1 cellular context compared by ENCODE assay signal in the genomic region with DNA sequence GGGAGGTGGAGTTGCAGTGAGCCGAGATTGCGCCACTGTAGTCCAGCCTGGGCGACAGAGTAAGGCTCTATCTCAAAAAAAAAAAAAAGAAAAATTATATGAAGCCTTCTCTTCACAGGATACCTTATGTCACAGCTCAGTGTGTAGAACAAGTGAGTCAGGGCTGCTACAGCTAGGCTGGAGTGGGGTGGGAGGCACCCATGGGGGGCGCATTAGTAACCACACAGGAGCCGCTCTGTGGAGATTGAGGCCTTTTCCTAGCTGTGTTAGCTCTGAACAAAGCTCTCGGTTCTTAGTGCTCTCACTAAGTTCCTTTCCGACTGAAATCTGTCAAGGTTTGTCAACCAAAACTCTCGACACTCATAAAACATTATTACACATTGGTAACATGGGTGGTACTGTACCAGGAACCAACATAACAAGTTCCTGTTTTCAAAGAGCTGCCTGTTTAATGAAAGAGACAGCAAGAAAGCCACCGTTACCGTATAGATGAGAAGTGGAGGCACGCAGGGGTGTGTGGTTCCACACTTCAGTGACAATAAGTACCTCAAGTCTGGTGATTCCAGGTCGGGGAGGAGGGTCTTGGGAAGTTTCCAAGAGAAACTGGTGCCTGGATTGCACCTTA.
TF ChIP-seq lines count a peak whose summit lies in the region.

No MANE protein-coding gene starts in this region.

TF ChIP-seq in HepG2, 621 proteins besides CTCF, POLR2A, EP300 and RAD21:
- TF ChIP-seq, protein P1, sequence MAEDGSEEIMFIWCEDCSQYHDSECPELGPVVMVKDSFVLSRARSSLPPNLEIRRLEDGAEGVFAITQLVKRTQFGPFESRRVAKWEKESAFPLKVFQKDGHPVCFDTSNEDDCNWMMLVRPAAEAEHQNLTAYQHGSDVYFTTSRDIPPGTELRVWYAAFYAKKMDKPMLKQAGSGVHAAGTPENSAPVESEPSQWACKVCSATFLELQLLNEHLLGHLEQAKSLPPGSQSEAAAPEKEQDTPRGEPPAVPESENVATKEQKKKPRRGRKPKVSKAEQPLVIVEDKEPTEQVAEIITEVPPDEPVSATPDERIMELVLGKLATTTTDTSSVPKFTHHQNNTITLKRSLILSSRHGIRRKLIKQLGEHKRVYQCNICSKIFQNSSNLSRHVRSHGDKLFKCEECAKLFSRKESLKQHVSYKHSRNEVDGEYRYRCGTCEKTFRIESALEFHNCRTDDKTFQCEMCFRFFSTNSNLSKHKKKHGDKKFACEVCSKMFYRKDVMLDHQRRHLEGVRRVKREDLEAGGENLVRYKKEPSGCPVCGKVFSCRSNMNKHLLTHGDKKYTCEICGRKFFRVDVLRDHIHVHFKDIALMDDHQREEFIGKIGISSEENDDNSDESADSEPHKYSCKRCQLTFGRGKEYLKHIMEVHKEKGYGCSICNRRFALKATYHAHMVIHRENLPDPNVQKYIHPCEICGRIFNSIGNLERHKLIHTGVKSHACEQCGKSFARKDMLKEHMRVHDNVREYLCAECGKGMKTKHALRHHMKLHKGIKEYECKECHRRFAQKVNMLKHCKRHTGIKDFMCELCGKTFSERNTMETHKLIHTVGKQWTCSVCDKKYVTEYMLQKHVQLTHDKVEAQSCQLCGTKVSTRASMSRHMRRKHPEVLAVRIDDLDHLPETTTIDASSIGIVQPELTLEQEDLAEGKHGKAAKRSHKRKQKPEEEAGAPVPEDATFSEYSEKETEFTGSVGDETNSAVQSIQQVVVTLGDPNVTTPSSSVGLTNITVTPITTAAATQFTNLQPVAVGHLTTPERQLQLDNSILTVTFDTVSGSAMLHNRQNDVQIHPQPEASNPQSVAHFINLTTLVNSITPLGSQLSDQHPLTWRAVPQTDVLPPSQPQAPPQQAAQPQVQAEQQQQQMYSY (CRISPR knock-in tag; IDR thresholded peaks at IDR 0.05) = no peak
- TF ChIP-seq TP53 (CRISPR knock-in tag; conservative IDR thresholded peaks at IDR 0.05) = no peak
- no peak for TF ChIP-seq ARNT2 (CRISPR knock-in tag; IDR thresholded peaks at IDR 0.05; ENCODE audit: low read depth)
- TF ChIP-seq, protein P2, sequence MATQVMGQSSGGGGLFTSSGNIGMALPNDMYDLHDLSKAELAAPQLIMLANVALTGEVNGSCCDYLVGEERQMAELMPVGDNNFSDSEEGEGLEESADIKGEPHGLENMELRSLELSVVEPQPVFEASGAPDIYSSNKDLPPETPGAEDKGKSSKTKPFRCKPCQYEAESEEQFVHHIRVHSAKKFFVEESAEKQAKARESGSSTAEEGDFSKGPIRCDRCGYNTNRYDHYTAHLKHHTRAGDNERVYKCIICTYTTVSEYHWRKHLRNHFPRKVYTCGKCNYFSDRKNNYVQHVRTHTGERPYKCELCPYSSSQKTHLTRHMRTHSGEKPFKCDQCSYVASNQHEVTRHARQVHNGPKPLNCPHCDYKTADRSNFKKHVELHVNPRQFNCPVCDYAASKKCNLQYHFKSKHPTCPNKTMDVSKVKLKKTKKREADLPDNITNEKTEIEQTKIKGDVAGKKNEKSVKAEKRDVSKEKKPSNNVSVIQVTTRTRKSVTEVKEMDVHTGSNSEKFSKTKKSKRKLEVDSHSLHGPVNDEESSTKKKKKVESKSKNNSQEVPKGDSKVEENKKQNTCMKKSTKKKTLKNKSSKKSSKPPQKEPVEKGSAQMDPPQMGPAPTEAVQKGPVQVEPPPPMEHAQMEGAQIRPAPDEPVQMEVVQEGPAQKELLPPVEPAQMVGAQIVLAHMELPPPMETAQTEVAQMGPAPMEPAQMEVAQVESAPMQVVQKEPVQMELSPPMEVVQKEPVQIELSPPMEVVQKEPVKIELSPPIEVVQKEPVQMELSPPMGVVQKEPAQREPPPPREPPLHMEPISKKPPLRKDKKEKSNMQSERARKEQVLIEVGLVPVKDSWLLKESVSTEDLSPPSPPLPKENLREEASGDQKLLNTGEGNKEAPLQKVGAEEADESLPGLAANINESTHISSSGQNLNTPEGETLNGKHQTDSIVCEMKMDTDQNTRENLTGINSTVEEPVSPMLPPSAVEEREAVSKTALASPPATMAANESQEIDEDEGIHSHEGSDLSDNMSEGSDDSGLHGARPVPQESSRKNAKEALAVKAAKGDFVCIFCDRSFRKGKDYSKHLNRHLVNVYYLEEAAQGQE (IDR thresholded peaks at IDR 0.05; ENCODE audit: borderline replicate concordance in 1 of 2, low read depth in 1 of 2, low read length in 2 of 2) = no peak
- no peak for TF ChIP-seq RELA (CRISPR knock-in tag; IDR thresholded peaks at IDR 0.05)
- TF ChIP-seq PHF21A (CRISPR knock-in tag; IDR thresholded peaks at IDR 0.05) = no peak
- TF ChIP-seq, protein P3, sequence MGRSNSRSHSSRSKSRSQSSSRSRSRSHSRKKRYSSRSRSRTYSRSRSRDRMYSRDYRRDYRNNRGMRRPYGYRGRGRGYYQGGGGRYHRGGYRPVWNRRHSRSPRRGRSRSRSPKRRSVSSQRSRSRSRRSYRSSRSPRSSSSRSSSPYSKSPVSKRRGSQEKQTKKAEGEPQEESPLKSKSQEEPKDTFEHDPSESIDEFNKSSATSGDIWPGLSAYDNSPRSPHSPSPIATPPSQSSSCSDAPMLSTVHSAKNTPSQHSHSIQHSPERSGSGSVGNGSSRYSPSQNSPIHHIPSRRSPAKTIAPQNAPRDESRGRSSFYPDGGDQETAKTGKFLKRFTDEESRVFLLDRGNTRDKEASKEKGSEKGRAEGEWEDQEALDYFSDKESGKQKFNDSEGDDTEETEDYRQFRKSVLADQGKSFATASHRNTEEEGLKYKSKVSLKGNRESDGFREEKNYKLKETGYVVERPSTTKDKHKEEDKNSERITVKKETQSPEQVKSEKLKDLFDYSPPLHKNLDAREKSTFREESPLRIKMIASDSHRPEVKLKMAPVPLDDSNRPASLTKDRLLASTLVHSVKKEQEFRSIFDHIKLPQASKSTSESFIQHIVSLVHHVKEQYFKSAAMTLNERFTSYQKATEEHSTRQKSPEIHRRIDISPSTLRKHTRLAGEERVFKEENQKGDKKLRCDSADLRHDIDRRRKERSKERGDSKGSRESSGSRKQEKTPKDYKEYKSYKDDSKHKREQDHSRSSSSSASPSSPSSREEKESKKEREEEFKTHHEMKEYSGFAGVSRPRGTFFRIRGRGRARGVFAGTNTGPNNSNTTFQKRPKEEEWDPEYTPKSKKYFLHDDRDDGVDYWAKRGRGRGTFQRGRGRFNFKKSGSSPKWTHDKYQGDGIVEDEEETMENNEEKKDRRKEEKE (IDR thresholded peaks at IDR 0.05) = no peak
- TF ChIP-seq, protein P4, sequence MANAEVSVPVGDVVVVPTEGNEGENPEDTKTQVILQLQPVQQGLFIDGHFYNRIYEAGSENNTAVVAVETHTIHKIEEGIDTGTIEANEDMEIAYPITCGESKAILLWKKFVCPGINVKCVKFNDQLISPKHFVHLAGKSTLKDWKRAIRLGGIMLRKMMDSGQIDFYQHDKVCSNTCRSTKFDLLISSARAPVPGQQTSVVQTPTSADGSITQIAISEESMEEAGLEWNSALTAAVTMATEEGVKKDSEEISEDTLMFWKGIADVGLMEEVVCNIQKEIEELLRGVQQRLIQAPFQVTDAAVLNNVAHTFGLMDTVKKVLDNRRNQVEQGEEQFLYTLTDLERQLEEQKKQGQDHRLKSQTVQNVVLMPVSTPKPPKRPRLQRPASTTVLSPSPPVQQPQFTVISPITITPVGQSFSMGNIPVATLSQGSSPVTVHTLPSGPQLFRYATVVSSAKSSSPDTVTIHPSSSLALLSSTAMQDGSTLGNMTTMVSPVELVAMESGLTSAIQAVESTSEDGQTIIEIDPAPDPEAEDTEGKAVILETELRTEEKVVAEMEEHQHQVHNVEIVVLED (CRISPR knock-in tag; IDR thresholded peaks at IDR 0.05; ENCODE audit: borderline replicate concordance) = no peak
- TF ChIP-seq SNRNP70 (IDR thresholded peaks at IDR 0.05; ENCODE audit: low read depth, low read length) = no peak
- TF ChIP-seq ZNF678 (CRISPR knock-in tag; IDR thresholded peaks at IDR 0.05) = no peak
- no peak for TF ChIP-seq ZNF350 (CRISPR knock-in tag; IDR thresholded peaks at IDR 0.05; ENCODE audit: borderline replicate concordance, low read depth)
- no peak for TF ChIP-seq PHF5A (CRISPR knock-in tag; IDR thresholded peaks at IDR 0.05; ENCODE audit: low read depth, unreplicated experiment)
- no peak for TF ChIP-seq ZNF34 (CRISPR knock-in tag; IDR thresholded peaks at IDR 0.05; ENCODE audit: borderline replicate concordance)
- TF ChIP-seq, protein P5, sequence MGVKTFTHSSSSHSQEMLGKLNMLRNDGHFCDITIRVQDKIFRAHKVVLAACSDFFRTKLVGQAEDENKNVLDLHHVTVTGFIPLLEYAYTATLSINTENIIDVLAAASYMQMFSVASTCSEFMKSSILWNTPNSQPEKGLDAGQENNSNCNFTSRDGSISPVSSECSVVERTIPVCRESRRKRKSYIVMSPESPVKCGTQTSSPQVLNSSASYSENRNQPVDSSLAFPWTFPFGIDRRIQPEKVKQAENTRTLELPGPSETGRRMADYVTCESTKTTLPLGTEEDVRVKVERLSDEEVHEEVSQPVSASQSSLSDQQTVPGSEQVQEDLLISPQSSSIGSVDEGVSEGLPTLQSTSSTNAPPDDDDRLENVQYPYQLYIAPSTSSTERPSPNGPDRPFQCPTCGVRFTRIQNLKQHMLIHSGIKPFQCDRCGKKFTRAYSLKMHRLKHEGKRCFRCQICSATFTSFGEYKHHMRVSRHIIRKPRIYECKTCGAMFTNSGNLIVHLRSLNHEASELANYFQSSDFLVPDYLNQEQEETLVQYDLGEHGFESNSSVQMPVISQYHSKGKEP (CRISPR knock-in tag; IDR thresholded peaks at IDR 0.05) = no peak
- TF ChIP-seq SMARCC2 (IDR thresholded peaks at IDR 0.05) = no peak
- no peak for TF ChIP-seq ZNF720 (CRISPR knock-in tag; IDR thresholded peaks at IDR 0.05)
- TF ChIP-seq ONECUT2 (CRISPR knock-in tag; IDR thresholded peaks at IDR 0.05) = no peak
TF ChIP-seq in HepG2: peak in this region for 0.
